Comparison of ENCODE assay signal across 20 cellular contexts in genomic region chr4:163592207-163592606, GRCh38.
A peak's percentile ranks its signal among the peaks of the same experiment; 100 is the strongest.
DNase-seq lines count a peak whose midpoint lies in the region; ATAC-seq and TF ChIP-seq lines count a peak whose summit lies in the region.
"Had no signal": no experiment of that assay in that cellular context is flagged by ENCODE, and none has a peak within 500 bp of the region (broad histone marks: within the 10 kb centered on the region; RNA-seq: fewer than 3 reads in every experiment).

No MANE protein-coding gene starts in this region.

- ATAC-seq in naive B cell (ENCODE audit: low read depth in 2 of 2) (no peak), HG02852 (IDR thresholded peaks at IDR 0.05; ENCODE audit: unreplicated experiment) (no peak), HG03196 (IDR thresholded peaks at IDR 0.05; ENCODE audit: unreplicated experiment) (no peak), GM18511 (IDR thresholded peaks at IDR 0.05; ENCODE audit: unreplicated experiment) (no peak)
- ATAC-seq: activated CD8-positive, alpha-beta memory T cell treated with anti-CD3 and anti-CD28 coated beads, Interleukin-2, amount 10 ng/mL, durations not matched to agents 7 days and 5 days; HCT116; WTC11 had no signal

- H3K36me3 Mint-ChIP-seq in naive B cell, result peaks cover 31 to 34% of the 10 kb centered on the region in 2 donors
- H3K36me3 Mint-ChIP-seq: activated CD8-positive, alpha-beta memory T cell treated with anti-CD3 and anti-CD28 coated beads, Interleukin-2, amount 10 ng/mL, durations not matched to agents 7 days and 5 days had no signal

- H3K4me1 ChIP-seq in Karpas-422 (ENCODE audit: low read length), result peaks cover 75% of the 10 kb centered on the region
- peaks cover 80% of the 10 kb centered on the region for H3K4me1 ChIP-seq in OCI-LY3 (ENCODE audit: low read length)
- H3K4me1 ChIP-seq in smooth muscle cell (ENCODE audit: low read depth), result no peaks in the 10 kb centered on the region
- H3K4me1 ChIP-seq: BE2C, Peyer's patch, right atrium auricular region had no signal

- H2AFZ ChIP-seq in Karpas-422 (ENCODE audit: low read length), result peak overlapping the region; percentile 25
- H2AFZ ChIP-seq in OCI-LY3 (ENCODE audit: low read depth, low read length), result no peak overlapping the region
- H2AFZ ChIP-seq in smooth muscle cell (ENCODE audit: low read depth), result no peak overlapping the region

- no peak for TF ChIP-seq CTCF in OCI-LY3 (IDR thresholded peaks at IDR 0.05; ENCODE audit: low read depth, low read length)
- no peak for TF ChIP-seq CTCF in smooth muscle cell (IDR thresholded peaks at IDR 0.05; ENCODE audit: borderline replicate concordance, insufficient read depth, poor library complexity, severe bottlenecking)

- H3K9ac ChIP-seq in Karpas-422 (ENCODE audit: low read length) (peak overlapping the region; percentile 29), OCI-LY3 (ENCODE audit: low read length) (peak overlapping the region; percentile 75), smooth muscle cell (ENCODE audit: low read depth) (no peak overlapping the region)

- peak overlapping the region; percentile 91 for H3K27ac ChIP-seq in Karpas-422 (ENCODE audit: low read length)
- peak overlapping the region; percentile 92 for H3K27ac ChIP-seq in OCI-LY3 (ENCODE audit: low read length)
- no peak overlapping the region for H3K27ac ChIP-seq in smooth muscle cell (ENCODE audit: low read depth)
- H3K27ac ChIP-seq: right atrium auricular region had no signal

- H3K9me2 ChIP-seq in Karpas-422 (replicated peaks; ENCODE audit: insufficient read depth, low read length), result no peaks in the 10 kb centered on the region

- H3K79me2 ChIP-seq in Karpas-422 (ENCODE audit: low read length), result peaks cover 15% of the 10 kb centered on the region
- H3K79me2 ChIP-seq in OCI-LY3 (ENCODE audit: low read length), result peaks cover 78% of the 10 kb centered on the region
- no peaks in the 10 kb centered on the region for H3K79me2 ChIP-seq in smooth muscle cell (ENCODE audit: low read depth)

- peak overlapping the region; percentile 22 to 92 (median 68) for H3K27ac Mint-ChIP-seq in naive B cell
- H3K27ac Mint-ChIP-seq: activated CD8-positive, alpha-beta memory T cell treated with anti-CD3 and anti-CD28 coated beads, Interleukin-2, amount 10 ng/mL, durations not matched to agents 7 days and 5 days; WTC11 had no signal

- DNase-seq in Caki2 (ENCODE audit: low read depth), result peak; percentile 8
- peak; percentile 50 for DNase-seq in Karpas-422
- no peak for DNase-seq in naive B cell
- DNase-seq in smooth muscle cell (lab: John Stamatoyannopoulos, UW; ENCODE audit: unreplicated experiment), result no peak
- DNase-seq: activated CD8-positive, alpha-beta memory T cell treated with anti-CD3 and anti-CD28 coated beads, Interleukin-2, amount 10 ng/mL, durations not matched to agents 7 days and 5 days; activated gamma-delta T cell treated with Interleukin-2 at 50 U/mL for 16 hours; BE2C; EL; mesenchymal stem cell; NCI-H1092; NCI-H446 treated with DMSO at 0.1 percent for 48 hours; Peyer's patch; stimulated activated CD4-positive, alpha-beta T cell treated with anti-CD3 and anti-CD28 coated beads, Interleukin-1b, Interleukin-23, amount 100 ng/mL, for 48 hours had no signal

- peaks cover 48 to 79% (median 64%) of the 10 kb centered on the region in 3 donors for H3K4me1 Mint-ChIP-seq in naive B cell
- H3K4me1 Mint-ChIP-seq: activated CD8-positive, alpha-beta memory T cell treated with anti-CD3 and anti-CD28 coated beads, Interleukin-2, amount 10 ng/mL, durations not matched to agents 7 days and 5 days; WTC11 had no signal

- peak overlapping the region; percentile 56 to 90 (median 80) for H3K4me3 Mint-ChIP-seq in naive B cell
- H3K4me3 Mint-ChIP-seq: activated CD8-positive, alpha-beta memory T cell treated with anti-CD3 and anti-CD28 coated beads, Interleukin-2, amount 10 ng/mL, durations not matched to agents 7 days and 5 days; WTC11 had no signal

- H3K9me3 Mint-ChIP-seq in naive B cell, result peaks cover 0 to 24% (median 14%) of the 10 kb centered on the region in 7 donors

- no peaks in the 10 kb centered on the region for H3F3A ChIP-seq in smooth muscle cell (ENCODE audit: low read depth)

- peak overlapping the region; percentile 23 for H3K4me3 ChIP-seq in Karpas-422 (ENCODE audit: low read length)
- peak overlapping the region; percentile 40 for H3K4me3 ChIP-seq in OCI-LY3 (ENCODE audit: low read length)
- no peak overlapping the region for H3K4me3 ChIP-seq in smooth muscle cell
- H3K4me3 ChIP-seq: Peyer's patch, right atrium auricular region had no signal

- H3K27me3 ChIP-seq in Karpas-422 (ENCODE audit: low read length) (no peaks in the 10 kb centered on the region), OCI-LY3 (ENCODE audit: low read depth, low read length) (no peaks in the 10 kb centered on the region), smooth muscle cell (ENCODE audit: low read depth) (no peaks in the 10 kb centered on the region)
- H3K27me3 ChIP-seq: BE2C, Peyer's patch, right atrium auricular region had no signal

- in situ Hi-C loops in Caki2 (cut with HindIII; ENCODE audit: low pct_unique_long_range_greater_than_20kb, low sequenced_read_pairs), result no loop called here

- no peaks in the 10 kb centered on the region for H4K20me1 ChIP-seq in Karpas-422 (ENCODE audit: insufficient read depth, low read depth, low read length)
- no peaks in the 10 kb centered on the region for H4K20me1 ChIP-seq in OCI-LY3 (ENCODE audit: insufficient read depth, low read length)
- no peaks in the 10 kb centered on the region for H4K20me1 ChIP-seq in smooth muscle cell (ENCODE audit: low read depth)

- H3K36me3 ChIP-seq in Karpas-422 (ENCODE audit: insufficient read depth, low read length), result no peaks in the 10 kb centered on the region
- H3K36me3 ChIP-seq in OCI-LY3 (replicated peaks; ENCODE audit: low read depth, low read length), result peaks cover 18% of the 10 kb centered on the region
- H3K36me3 ChIP-seq in smooth muscle cell (ENCODE audit: low read depth), result no peaks in the 10 kb centered on the region
- H3K36me3 ChIP-seq: BE2C, Peyer's patch, right atrium auricular region had no signal

- H3K9me3 ChIP-seq in Karpas-422 (ENCODE audit: low read length), result peaks cover 3% of the 10 kb centered on the region; the same call in 1 of the 2 replicates
- no peaks in the 10 kb centered on the region for H3K9me3 ChIP-seq in OCI-LY3 (ENCODE audit: insufficient read depth, low read length)
- no peaks in the 10 kb centered on the region for H3K9me3 ChIP-seq in smooth muscle cell (replicated peaks; ENCODE audit: low read depth)
- H3K9me3 ChIP-seq: BE2C, Peyer's patch had no signal

- 83% methylated on average over 2 of the region's 2 CpGs for WGBS in smooth muscle cell (ENCODE audit: low lambda C conversion rate)

- H3K27me3 Mint-ChIP-seq in naive B cell, result no peaks in the 10 kb centered on the region
- H3K27me3 Mint-ChIP-seq: activated CD8-positive, alpha-beta memory T cell treated with anti-CD3 and anti-CD28 coated beads, Interleukin-2, amount 10 ng/mL, durations not matched to agents 7 days and 5 days had no signal

- H3K4me2 ChIP-seq in Karpas-422 (ENCODE audit: low read depth, low read length, poor library complexity, severe bottlenecking), result peak overlapping the region; percentile 68
- H3K4me2 ChIP-seq in OCI-LY3 (ENCODE audit: low read length), result peak overlapping the region; percentile 59
- no peak overlapping the region for H3K4me2 ChIP-seq in smooth muscle cell

Comparison
In these comparisons a context has a peak if more than half of its experiments do, and no peak if none do; other contexts are left out.
1. DNase-seq: peak in Caki2 (single experiment) and Karpas-422 (single experiment); none in naive B cell (single experiment) and smooth muscle cell (single experiment).